In genomic region chr11:75563978-75564552, GRCh38 we compare ENCODE assay signal across 8 cellular contexts. TPM values are rescaled to one million over a fixed set of nuclear protein-coding genes. Genes with fewer than 3 reads are reported as not detected.
DNase-seq lines count a peak whose midpoint lies in the region; ATAC-seq, FAIRE-seq and TF ChIP-seq lines count a peak whose summit lies in the region.

No MANE protein-coding gene starts in this region.

- H3K56ac ChIP-seq in H1 (replicated peaks; ENCODE audit: insufficient read length, low read depth, low read length), result peak overlapping the region; percentile 77

- H3K4me2 ChIP-seq in PC-3 (ENCODE audit: low read length) (peak overlapping the region; percentile 86), H1 (ENCODE audit: insufficient read depth in 1 of 2, low read depth in 2 of 2, low read length in 2 of 2) (peak overlapping the region; percentile 82 to 95)

- POLR2A ChIA-PET in PC-3 (lab: Charles Lee; ENCODE audit: unreplicated experiment) (no interaction called here), H1 (lab: Charles Lee; ENCODE audit: partially characterized antibody) (interaction anchor here (0.6 to 35.1 kb wide), 9 partner anchors 1 to 164 kb away, joined by 3 to 1120 read pairs (median 3); partner anchors contain the start of genes GDPD5 and SERPINH1)

- peak overlapping the region; percentile 96 for H2BK5ac ChIP-seq in H1 (ENCODE audit: low read depth, low read length)

- intact Hi-C loops in PC-3 (cut with micrococcal nuclease), result no loop called here

- TF ChIP-seq EP300 in H1 (IDR thresholded peaks at IDR 0.05; ENCODE audit: borderline replicate concordance in 1 of 2, low read depth in 2 of 2, low read length in 2 of 2), result peak in 1 of 2 experiments; percentile 58; a peak in 1 of 3 replicates

- peak overlapping the region; percentile 68; the same call in 1 of the 2 replicates for H2BK12ac ChIP-seq in H1 (ENCODE audit: low read depth, low read length)

- BruUV-seq in PC-3 (replicated peaks; lab: Mats Ljungman, UMichigan), result no TSS peak

- H3K4me3 ChIP-seq in BE2C (ENCODE audit: low read depth, low read length) (no peak overlapping the region), PC-3 (ENCODE audit: low read length) (peak overlapping the region; percentile 80), H1 (ENCODE audit: extremely low read depth in 1 of 4, insufficient read depth in 2 of 4, low read depth in 3 of 4, low read length in 4 of 4) (peak overlapping the region; percentile 62 to 93 (median 84)), mucosa of rectum (ENCODE audit: low read length in 2 of 2) (peak overlapping the region in 1 of 2 donors; percentile 96)

- H3K9me3 ChIP-seq in BE2C (no peaks in the 10 kb centered on the region), PC-3 (ENCODE audit: low read length) (no peaks in the 10 kb centered on the region), H1 (ENCODE audit: insufficient read depth in 2 of 2, low read depth in 1 of 2, low read length in 1 of 2) (no peaks in the 10 kb centered on the region), mucosa of rectum (ENCODE audit: control insufficient read depth in 2 of 2, low read length in 2 of 2) (no peaks in the 10 kb centered on the region)

- no peak overlapping the region; the same call in 1 of the 2 replicates for H3K9ac ChIP-seq in PC-3 (ENCODE audit: low read length)
- H3K9ac ChIP-seq in H1 (replicated peaks in 1 of 4; ENCODE audit: extremely low read depth in 1 of 4, low read depth in 3 of 4, low read length in 3 of 4), result peak overlapping the region in 3 of 4 experiments; percentile 70 to 91 (median 89); a peak in 6 of 7 replicates
- peak overlapping the region; percentile 96 to 99 for H3K9ac ChIP-seq in mucosa of rectum (ENCODE audit: low read depth in 1 of 2, low read length in 2 of 2)

- H2AK5ac ChIP-seq in H1 (ENCODE audit: low read depth, low read length), result peak overlapping the region; percentile 82; the same call in 1 of the 2 replicates

- H3K23me2 ChIP-seq in H1 (ENCODE audit: low read depth, low read length), result peaks cover 12% of the 10 kb centered on the region

- no peak overlapping the region for H3K14ac ChIP-seq in H1 (ENCODE audit: insufficient read length)

- CTCF ChIA-PET in PC-3 (lab: Charles Lee), result no interaction called here
- CTCF ChIA-PET in H1 (lab: Charles Lee; ENCODE audit: partially characterized antibody), result interaction anchor here (0.7 to 17.4 kb wide), 17 partner anchors 4 to 119 kb away, joined by 3 to 344 read pairs (median 6); partner anchors contain the start of genes GDPD5 and SERPINH1

- peak overlapping the region; percentile 98; the same call in 1 of the 2 replicates for H2BK20ac ChIP-seq in H1 (ENCODE audit: low read length)

- H3K27me3 ChIP-seq in BE2C, result no peaks in the 10 kb centered on the region
- no peaks in the 10 kb centered on the region for H3K27me3 ChIP-seq in PC-3 (ENCODE audit: low read length)
- H3K27me3 ChIP-seq in H1 (replicated peaks in 1 of 4; ENCODE audit: control insufficient read depth in 3 of 4, extremely low read depth in 1 of 4, insufficient read depth in 3 of 4, low read length in 3 of 4), result no peaks in the 10 kb centered on the region
- no peaks in the 10 kb centered on the region for H3K27me3 ChIP-seq in mucosa of rectum (ENCODE audit: control insufficient read depth in 2 of 2, insufficient read depth in 2 of 2, low read length in 2 of 2)

- H3K79me2 ChIP-seq in PC-3 (ENCODE audit: low read length) (peaks cover 53% of the 10 kb centered on the region), H1 (ENCODE audit: control insufficient read depth in 1 of 2, insufficient read depth in 2 of 2, low read length in 2 of 2) (peaks cover 11 to 68% of the 10 kb centered on the region in 2 experiments)

- WGBS in H1 (ENCODE audit: extremely low coverage in 1 of 2, insufficient coverage in 1 of 2, insufficient read length in 1 of 2, insufficient replicate concordance in 2 of 2, low coverage in 1 of 2, low lambda C conversion rate in 2 of 2, missing lambda C conversion rate in 1 of 2), 2 experiments, result 17% methylated on average over 9 of the region's 9 CpGs; no CpG with 5 or more reads in 1 of the 2 experiments

- H3K4me1 ChIP-seq in BE2C (peaks cover 3% of the 10 kb centered on the region; the same call in 1 of the 2 replicates), PC-3 (ENCODE audit: insufficient read depth, low read length) (peaks cover 31% of the 10 kb centered on the region), H1 (replicated peaks in 1 of 4; ENCODE audit: control insufficient read depth in 3 of 4, insufficient read depth in 4 of 4, low read length in 3 of 4) (peaks cover 10 to 45% (median 31%) of the 10 kb centered on the region in 4 experiments), mucosa of rectum (ENCODE audit: control insufficient read depth in 2 of 2, insufficient read depth in 2 of 2, low read length in 2 of 2) (peaks cover 25 to 41% of the 10 kb centered on the region in 2 donors)

- peak; percentile 50 to 69 for TF ChIP-seq RAD21 in H1 (IDR thresholded peaks at IDR 0.05 in 1 of 2, conservative IDR thresholded peaks at IDR 0.05 in 1 of 2; ENCODE audit: low read depth in 2 of 2, low read length in 2 of 2)

- H3K79me1 ChIP-seq in H1 (ENCODE audit: low read depth, low read length), result peaks cover 12% of the 10 kb centered on the region

- peak overlapping the region; percentile 96 for H3K18ac ChIP-seq in H1 (ENCODE audit: extremely low read depth, low read length)

- H3F3A ChIP-seq in PC-3 (ENCODE audit: low read length, unreplicated experiment), result no peaks in the 10 kb centered on the region

- H4K20me1 ChIP-seq in PC-3 (ENCODE audit: low read length), result no peaks in the 10 kb centered on the region
- peaks cover 10 to 21% of the 10 kb centered on the region in 2 experiments for H4K20me1 ChIP-seq in H1 (replicated peaks in 1 of 2; ENCODE audit: control insufficient read depth in 1 of 2, insufficient read depth in 2 of 2, low read length in 2 of 2)

- TF ChIP-seq CTCF in BE2C (IDR thresholded peaks at IDR 0.05; ENCODE audit: low read depth, low read length) (peak; percentile 18; the same call in 1 of the 2 replicates), PC-3 (conservative IDR thresholded peaks at IDR 0.05; ENCODE audit: low read depth, low read length) (no peak), H1 (IDR thresholded peaks at IDR 0.05; ENCODE audit: control extremely low read depth in 1 of 3, insufficient read depth in 1 of 3, low read depth in 1 of 3, low read length in 3 of 3) (peak; percentile 66 to 86 (median 70))

- H2BK120ac ChIP-seq in H1 (replicated peaks; ENCODE audit: low read depth, low read length), result peak overlapping the region; percentile 71

- H2AFZ ChIP-seq in PC-3 (ENCODE audit: low read length), result no peak overlapping the region
- no peak overlapping the region for H2AFZ ChIP-seq in H1 (ENCODE audit: low read length)

- FAIRE-seq in H1 (lab: Jason Lieb, UNC), result no peak

- peak overlapping the region; percentile 99; the same call in 1 of the 2 replicates for H2BK15ac ChIP-seq in H1 (ENCODE audit: low read length)

- peak overlapping the region; percentile 54 for H4K5ac ChIP-seq in H1 (ENCODE audit: insufficient read length, low read depth, low read length)

- H3K23ac ChIP-seq in H1 (ENCODE audit: insufficient read length), result no peak overlapping the region

- peak overlapping the region; percentile 97 for H3K4ac ChIP-seq in H1 (replicated peaks; ENCODE audit: insufficient read length, low read depth, low read length)

- peak overlapping the region; percentile 96 for H4K91ac ChIP-seq in H1 (replicated peaks; ENCODE audit: insufficient read length, low read length)

- TF ChIP-seq POLR2A in H1 (IDR thresholded peaks at IDR 0.05; ENCODE audit: control extremely low read depth in 1 of 2, low read depth in 2 of 2, low read length in 2 of 2), result no peak; a peak in 1 of 3 replicates

- H3K27ac ChIP-seq in PC-3 (ENCODE audit: low read length) (no peak overlapping the region), H1 (ENCODE audit: low read depth, low read length) (peak overlapping the region; percentile 95), mucosa of rectum (ENCODE audit: low read depth in 2 of 2, low read length in 2 of 2) (peak overlapping the region in 1 of 2 donors; percentile 99)

- ATAC-seq in PC-3 (no peak), HG03039 (IDR thresholded peaks at IDR 0.05; ENCODE audit: unreplicated experiment) (no peak), GM19452 (IDR thresholded peaks at IDR 0.05; ENCODE audit: unreplicated experiment) (no peak)
- no peak for ATAC-seq in activated CD4-positive, CD25-positive, alpha-beta regulatory T cell treated with anti-CD3 and anti-CD28 coated beads, Interleukin-2, amount 50 U/mL, for 24 hours

- DNase-seq in BE2C, result no peak
- no peak for DNase-seq in PC-3
- DNase-seq in H1 (ENCODE audit: low read depth in 1 of 2, low spot score in 2 of 2), result peak in 1 of 2 experiments; percentile 82
- no peak for DNase-seq in SW 1271 (lab: John Stamatoyannopoulos, UW)

- no peaks in the 10 kb centered on the region for H3K9me2 ChIP-seq in PC-3 (replicated peaks; ENCODE audit: low read length)

- H4K8ac ChIP-seq in H1 (ENCODE audit: extremely low read depth, insufficient read depth, low read length), result peak overlapping the region; percentile 83

- H3K36me3 ChIP-seq in BE2C (peaks cover 6% of the 10 kb centered on the region; the same call in 1 of the 2 replicates), PC-3 (ENCODE audit: low read depth, low read length) (peaks cover 20% of the 10 kb centered on the region; the same call in 1 of the 2 replicates), H1 (ENCODE audit: control insufficient read depth in 2 of 4, insufficient read depth in 4 of 4, low read length in 3 of 4) (peaks cover 17 to 32% (median 27%) of the 10 kb centered on the region in 4 experiments), mucosa of rectum (ENCODE audit: control insufficient read depth in 2 of 2, insufficient read depth in 2 of 2, low read length in 2 of 2) (peaks cover 14 to 31% of the 10 kb centered on the region in 2 donors)

RNA-seq across cellular contexts. Expression of gene SERPINH1, which starts 2.0 kb away (rescaled TPM):
- polyA plus RNA-seq in BE2C (2012; ENCODE audit: insufficient read depth, insufficient read length, low read depth), result 387 TPM
- 117 and 121 TPM in 2 replicates for total RNA-seq in PC-3 (2014; rRNA removed)
- total RNA-seq in H1 (2021; fragmentation: NEBNext Ultra II Directional; extraction: Animal tissue kit (Norgen Biotek cat#: 25700)), result 420 and 424 TPM in 2 replicates
- polyA plus RNA-seq in H1 (2011; rRNA removed), result 621 and 869 TPM in 2 replicates
- 482 TPM for polyA plus RNA-seq in H1 (2011; cell fraction: cytosol; rRNA removed)
- polyA plus RNA-seq in H1 (2011; cell fraction: nucleus; rRNA removed), result 605 TPM
- polyA plus RNA-seq in H1 (2012, experiment 1 of 2), result 280 to 399 TPM (median 368 TPM) in 4 replicates
- polyA plus RNA-seq in H1 (2012, experiment 2 of 2), result 351 TPM
- polyA plus RNA-seq in H1 (2013, experiment 1 of 2), result 739 TPM
- polyA plus RNA-seq in H1 (2013, experiment 2 of 2), result 760 TPM
- polyA minus RNA-seq in H1 (2011; rRNA and poly(A)+ RNA removed), result 124 and 163 TPM in 2 replicates
- polyA minus RNA-seq in H1 (2011; cell fraction: cytosol; rRNA and poly(A)+ RNA removed), result 266 TPM
- polyA minus RNA-seq in H1 (2011; cell fraction: nucleus; rRNA and poly(A)+ RNA removed), result 239 TPM

RNA-seq across cellular contexts. Expression of gene GDPD5, which starts 38.3 kb away (rescaled TPM):
- polyA plus RNA-seq in BE2C (2012; ENCODE audit: insufficient read depth, insufficient read length, low read depth), result 18.0 TPM
- total RNA-seq in PC-3 (2014; rRNA removed), result 21.4 and 31.1 TPM in 2 replicates
- total RNA-seq in H1 (2021; fragmentation: NEBNext Ultra II Directional; extraction: Animal tissue kit (Norgen Biotek cat#: 25700)), result 8.1 and 8.6 TPM in 2 replicates
- 7.8 and 10.2 TPM in 2 replicates for polyA plus RNA-seq in H1 (2011; rRNA removed)
- 6.4 TPM for polyA plus RNA-seq in H1 (2011; cell fraction: cytosol; rRNA removed)
- polyA plus RNA-seq in H1 (2011; cell fraction: nucleus; rRNA removed), result 27.2 TPM
- polyA plus RNA-seq in H1 (2012, experiment 1 of 2), result 4.8 to 10.4 TPM (median 8.0 TPM) in 4 replicates
- polyA plus RNA-seq in H1 (2012, experiment 2 of 2), result 6.2 TPM
- 10.7 TPM for polyA plus RNA-seq in H1 (2013, experiment 1 of 2)
- polyA plus RNA-seq in H1 (2013, experiment 2 of 2), result 10.8 TPM
- 6.0 and 7.1 TPM in 2 replicates for polyA minus RNA-seq in H1 (2011; rRNA and poly(A)+ RNA removed)
- 3.8 TPM for polyA minus RNA-seq in H1 (2011; cell fraction: cytosol; rRNA and poly(A)+ RNA removed)
- 8.1 TPM for polyA minus RNA-seq in H1 (2011; cell fraction: nucleus; rRNA and poly(A)+ RNA removed)
